In genomic region chr1:215589650-215590049, GRCh38 we compare ENCODE assay signal across 26 cellular contexts.
"Had no signal": no experiment of that assay in that cellular context is flagged by ENCODE, and none has a peak within 500 bp of the region (broad histone marks: within the 10 kb centered on the region; RNA-seq: fewer than 3 reads in every experiment).

No MANE protein-coding gene starts in this region.

- H3K4me1 ChIP-seq: foreskin keratinocyte, left lung had no signal

- H3K4me2 ChIP-seq: hepatocyte had no signal

- H3K27ac ChIP-seq: coronary artery, dorsolateral prefrontal cortex, epithelial cell of prostate, foreskin keratinocyte, gastroesophageal sphincter, heart left ventricle, hepatocyte, left lung, lower lobe of right lung had no signal

- H3K4me3 ChIP-seq: coronary artery, dorsolateral prefrontal cortex, gastroesophageal sphincter, heart left ventricle, hepatocyte, left lung, lower lobe of right lung had no signal

- H3K27me3 ChIP-seq: dorsolateral prefrontal cortex, foreskin keratinocyte, gastroesophageal sphincter, heart left ventricle, hepatocyte, left lung had no signal

- H2AFZ ChIP-seq: hepatocyte had no signal

- H3K9me3 ChIP-seq: gastroesophageal sphincter had no signal

- FAIRE-seq: colon, endometrium, frontal cortex, keratinocyte had no signal

- DNase-seq: dermis blood vessel endothelial cell; dorsolateral prefrontal cortex; effector CD8-positive, alpha-beta T cell; effector memory CD8-positive, alpha-beta T cell; endodermal cell; erythroblast; foreskin keratinocyte; heart left ventricle; hypothalamus; immature natural killer cell; left cardiac atrium; left lung; left ventricle myocardium superior; lower lobe of right lung; mesendoderm; midbrain; naive thymus-derived CD4-positive, alpha-beta T cell had no signal

- ATAC-seq: effector memory CD8-positive, alpha-beta T cell; esophagus mucosa; foreskin keratinocyte; gastroesophageal sphincter; heart left ventricle; left cardiac atrium; left lung; left ventricle myocardium superior; lower lobe of right lung; naive thymus-derived CD4-positive, alpha-beta T cell had no signal
